1 cellular context compared by ENCODE assay signal in genomic region chr22:23382796-23383195, GRCh38.
TF ChIP-seq lines count a peak whose summit lies in the region.

No MANE protein-coding gene starts in this region.

TF ChIP-seq in WTC11, 78 proteins besides CTCF, POLR2A, EP300 and RAD21 (continued from another document):
- TF ChIP-seq E2F5 (CRISPR knock-in tag; IDR thresholded peaks at IDR 0.05) = no peak
- no peak for TF ChIP-seq NR3C1 (CRISPR knock-in tag; conservative IDR thresholded peaks at IDR 0.05; ENCODE audit: low read depth)
- TF ChIP-seq, protein P1, sequence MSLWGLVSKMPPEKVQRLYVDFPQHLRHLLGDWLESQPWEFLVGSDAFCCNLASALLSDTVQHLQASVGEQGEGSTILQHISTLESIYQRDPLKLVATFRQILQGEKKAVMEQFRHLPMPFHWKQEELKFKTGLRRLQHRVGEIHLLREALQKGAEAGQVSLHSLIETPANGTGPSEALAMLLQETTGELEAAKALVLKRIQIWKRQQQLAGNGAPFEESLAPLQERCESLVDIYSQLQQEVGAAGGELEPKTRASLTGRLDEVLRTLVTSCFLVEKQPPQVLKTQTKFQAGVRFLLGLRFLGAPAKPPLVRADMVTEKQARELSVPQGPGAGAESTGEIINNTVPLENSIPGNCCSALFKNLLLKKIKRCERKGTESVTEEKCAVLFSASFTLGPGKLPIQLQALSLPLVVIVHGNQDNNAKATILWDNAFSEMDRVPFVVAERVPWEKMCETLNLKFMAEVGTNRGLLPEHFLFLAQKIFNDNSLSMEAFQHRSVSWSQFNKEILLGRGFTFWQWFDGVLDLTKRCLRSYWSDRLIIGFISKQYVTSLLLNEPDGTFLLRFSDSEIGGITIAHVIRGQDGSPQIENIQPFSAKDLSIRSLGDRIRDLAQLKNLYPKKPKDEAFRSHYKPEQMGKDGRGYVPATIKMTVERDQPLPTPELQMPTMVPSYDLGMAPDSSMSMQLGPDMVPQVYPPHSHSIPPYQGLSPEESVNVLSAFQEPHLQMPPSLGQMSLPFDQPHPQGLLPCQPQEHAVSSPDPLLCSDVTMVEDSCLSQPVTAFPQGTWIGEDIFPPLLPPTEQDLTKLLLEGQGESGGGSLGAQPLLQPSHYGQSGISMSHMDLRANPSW (CRISPR knock-in tag; conservative IDR thresholded peaks at IDR 0.05; ENCODE audit: low read depth) = no peak
- no peak for TF ChIP-seq NR1H2 (CRISPR knock-in tag; IDR thresholded peaks at IDR 0.05)
- no peak for TF ChIP-seq GABPB1 (CRISPR knock-in tag; IDR thresholded peaks at IDR 0.05)
- no peak for TF ChIP-seq NR2C2 (CRISPR knock-in tag; IDR thresholded peaks at IDR 0.05)
- no peak for TF ChIP-seq ZNF423 (CRISPR knock-in tag; IDR thresholded peaks at IDR 0.05)
- no peak for TF ChIP-seq ZNF219 (CRISPR knock-in tag; IDR thresholded peaks at IDR 0.05; ENCODE audit: borderline replicate concordance)
- no peak for TF ChIP-seq NFE2L1 (CRISPR knock-in tag; IDR thresholded peaks at IDR 0.05)
- TF ChIP-seq MXD4 (CRISPR knock-in tag; IDR thresholded peaks at IDR 0.05; ENCODE audit: borderline replicate concordance) = no peak
- no peak for TF ChIP-seq FOXJ3 (CRISPR knock-in tag; IDR thresholded peaks at IDR 0.05; ENCODE audit: borderline replicate concordance)
TF ChIP-seq in WTC11: peak in this region for 0.
